1 cellular context compared by ENCODE assay signal in the genomic region with DNA sequence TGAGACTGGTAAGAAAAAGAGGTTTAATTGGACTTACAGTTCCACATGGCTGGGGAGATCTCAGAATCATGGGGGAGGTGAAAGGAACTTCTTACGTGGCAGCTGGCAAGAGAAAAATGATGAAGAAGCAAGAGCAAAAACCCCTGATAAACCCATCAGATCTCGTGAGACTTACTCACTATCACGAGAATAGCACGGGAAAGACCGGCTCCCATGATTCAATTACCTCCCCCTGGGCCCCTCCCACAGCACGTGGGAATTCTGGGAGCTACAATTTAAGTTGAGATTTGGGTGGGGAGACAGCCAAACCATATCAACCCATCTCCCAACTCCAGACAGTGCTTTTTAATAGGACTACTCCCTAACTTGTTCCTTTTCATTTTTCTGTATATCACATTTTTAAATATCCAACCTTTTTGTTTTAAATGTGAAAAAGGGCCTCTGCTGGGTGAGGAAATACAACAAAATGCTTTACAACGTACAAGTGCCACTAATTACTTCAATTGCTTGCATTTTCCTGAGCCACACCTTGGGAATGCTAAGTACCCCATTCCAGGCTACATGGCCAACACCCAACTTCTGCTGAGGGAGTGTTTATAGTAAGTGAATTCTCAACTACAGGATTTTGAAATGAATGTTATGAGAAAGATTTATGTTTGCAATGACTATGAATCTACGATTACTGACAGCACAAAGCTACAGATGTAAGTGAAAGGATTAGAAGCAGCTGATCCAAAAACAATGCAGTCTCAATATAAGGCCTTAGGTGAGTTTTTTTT.
TF ChIP-seq lines count a peak whose summit lies in the region.

No MANE protein-coding gene starts in this region.

TF ChIP-seq in GM23338, 12 proteins besides CTCF, POLR2A, EP300 and RAD21:
- no peak for TF ChIP-seq EZH2phosphoT487 (IDR thresholded peaks at IDR 0.05; ENCODE audit: unreplicated experiment)
- no peak for TF ChIP-seq REST (IDR thresholded peaks at IDR 0.05; ENCODE audit: unreplicated experiment)
- TF ChIP-seq POLR2AphosphoS5 (IDR thresholded peaks at IDR 0.05; ENCODE audit: low read depth), result no peak
- TF ChIP-seq JUNB (IDR thresholded peaks at IDR 0.05; ENCODE audit: unreplicated experiment), result no peak
- no peak for TF ChIP-seq STAT1 (IDR thresholded peaks at IDR 0.05; ENCODE audit: unreplicated experiment)
- no peak for TF ChIP-seq EZH2 (IDR thresholded peaks at IDR 0.05; ENCODE audit: low read depth, unreplicated experiment)
- TF ChIP-seq ZNF114 (CRISPR knock-in tag; IDR thresholded peaks at IDR 0.05), result no peak
- TF ChIP-seq, protein P1, sequence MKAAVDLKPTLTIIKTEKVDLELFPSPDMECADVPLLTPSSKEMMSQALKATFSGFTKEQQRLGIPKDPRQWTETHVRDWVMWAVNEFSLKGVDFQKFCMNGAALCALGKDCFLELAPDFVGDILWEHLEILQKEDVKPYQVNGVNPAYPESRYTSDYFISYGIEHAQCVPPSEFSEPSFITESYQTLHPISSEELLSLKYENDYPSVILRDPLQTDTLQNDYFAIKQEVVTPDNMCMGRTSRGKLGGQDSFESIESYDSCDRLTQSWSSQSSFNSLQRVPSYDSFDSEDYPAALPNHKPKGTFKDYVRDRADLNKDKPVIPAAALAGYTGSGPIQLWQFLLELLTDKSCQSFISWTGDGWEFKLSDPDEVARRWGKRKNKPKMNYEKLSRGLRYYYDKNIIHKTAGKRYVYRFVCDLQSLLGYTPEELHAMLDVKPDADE (IDR thresholded peaks at IDR 0.05), result no peak
- TF ChIP-seq NANOG (IDR thresholded peaks at IDR 0.05; ENCODE audit: borderline replicate concordance), result no peak
- TF ChIP-seq CREB1 (CRISPR knock-in tag; IDR thresholded peaks at IDR 0.05; ENCODE audit: low read depth), result no peak
- no peak for TF ChIP-seq ZNF331 (CRISPR knock-in tag; IDR thresholded peaks at IDR 0.05; ENCODE audit: low read depth)
- TF ChIP-seq, protein P2, sequence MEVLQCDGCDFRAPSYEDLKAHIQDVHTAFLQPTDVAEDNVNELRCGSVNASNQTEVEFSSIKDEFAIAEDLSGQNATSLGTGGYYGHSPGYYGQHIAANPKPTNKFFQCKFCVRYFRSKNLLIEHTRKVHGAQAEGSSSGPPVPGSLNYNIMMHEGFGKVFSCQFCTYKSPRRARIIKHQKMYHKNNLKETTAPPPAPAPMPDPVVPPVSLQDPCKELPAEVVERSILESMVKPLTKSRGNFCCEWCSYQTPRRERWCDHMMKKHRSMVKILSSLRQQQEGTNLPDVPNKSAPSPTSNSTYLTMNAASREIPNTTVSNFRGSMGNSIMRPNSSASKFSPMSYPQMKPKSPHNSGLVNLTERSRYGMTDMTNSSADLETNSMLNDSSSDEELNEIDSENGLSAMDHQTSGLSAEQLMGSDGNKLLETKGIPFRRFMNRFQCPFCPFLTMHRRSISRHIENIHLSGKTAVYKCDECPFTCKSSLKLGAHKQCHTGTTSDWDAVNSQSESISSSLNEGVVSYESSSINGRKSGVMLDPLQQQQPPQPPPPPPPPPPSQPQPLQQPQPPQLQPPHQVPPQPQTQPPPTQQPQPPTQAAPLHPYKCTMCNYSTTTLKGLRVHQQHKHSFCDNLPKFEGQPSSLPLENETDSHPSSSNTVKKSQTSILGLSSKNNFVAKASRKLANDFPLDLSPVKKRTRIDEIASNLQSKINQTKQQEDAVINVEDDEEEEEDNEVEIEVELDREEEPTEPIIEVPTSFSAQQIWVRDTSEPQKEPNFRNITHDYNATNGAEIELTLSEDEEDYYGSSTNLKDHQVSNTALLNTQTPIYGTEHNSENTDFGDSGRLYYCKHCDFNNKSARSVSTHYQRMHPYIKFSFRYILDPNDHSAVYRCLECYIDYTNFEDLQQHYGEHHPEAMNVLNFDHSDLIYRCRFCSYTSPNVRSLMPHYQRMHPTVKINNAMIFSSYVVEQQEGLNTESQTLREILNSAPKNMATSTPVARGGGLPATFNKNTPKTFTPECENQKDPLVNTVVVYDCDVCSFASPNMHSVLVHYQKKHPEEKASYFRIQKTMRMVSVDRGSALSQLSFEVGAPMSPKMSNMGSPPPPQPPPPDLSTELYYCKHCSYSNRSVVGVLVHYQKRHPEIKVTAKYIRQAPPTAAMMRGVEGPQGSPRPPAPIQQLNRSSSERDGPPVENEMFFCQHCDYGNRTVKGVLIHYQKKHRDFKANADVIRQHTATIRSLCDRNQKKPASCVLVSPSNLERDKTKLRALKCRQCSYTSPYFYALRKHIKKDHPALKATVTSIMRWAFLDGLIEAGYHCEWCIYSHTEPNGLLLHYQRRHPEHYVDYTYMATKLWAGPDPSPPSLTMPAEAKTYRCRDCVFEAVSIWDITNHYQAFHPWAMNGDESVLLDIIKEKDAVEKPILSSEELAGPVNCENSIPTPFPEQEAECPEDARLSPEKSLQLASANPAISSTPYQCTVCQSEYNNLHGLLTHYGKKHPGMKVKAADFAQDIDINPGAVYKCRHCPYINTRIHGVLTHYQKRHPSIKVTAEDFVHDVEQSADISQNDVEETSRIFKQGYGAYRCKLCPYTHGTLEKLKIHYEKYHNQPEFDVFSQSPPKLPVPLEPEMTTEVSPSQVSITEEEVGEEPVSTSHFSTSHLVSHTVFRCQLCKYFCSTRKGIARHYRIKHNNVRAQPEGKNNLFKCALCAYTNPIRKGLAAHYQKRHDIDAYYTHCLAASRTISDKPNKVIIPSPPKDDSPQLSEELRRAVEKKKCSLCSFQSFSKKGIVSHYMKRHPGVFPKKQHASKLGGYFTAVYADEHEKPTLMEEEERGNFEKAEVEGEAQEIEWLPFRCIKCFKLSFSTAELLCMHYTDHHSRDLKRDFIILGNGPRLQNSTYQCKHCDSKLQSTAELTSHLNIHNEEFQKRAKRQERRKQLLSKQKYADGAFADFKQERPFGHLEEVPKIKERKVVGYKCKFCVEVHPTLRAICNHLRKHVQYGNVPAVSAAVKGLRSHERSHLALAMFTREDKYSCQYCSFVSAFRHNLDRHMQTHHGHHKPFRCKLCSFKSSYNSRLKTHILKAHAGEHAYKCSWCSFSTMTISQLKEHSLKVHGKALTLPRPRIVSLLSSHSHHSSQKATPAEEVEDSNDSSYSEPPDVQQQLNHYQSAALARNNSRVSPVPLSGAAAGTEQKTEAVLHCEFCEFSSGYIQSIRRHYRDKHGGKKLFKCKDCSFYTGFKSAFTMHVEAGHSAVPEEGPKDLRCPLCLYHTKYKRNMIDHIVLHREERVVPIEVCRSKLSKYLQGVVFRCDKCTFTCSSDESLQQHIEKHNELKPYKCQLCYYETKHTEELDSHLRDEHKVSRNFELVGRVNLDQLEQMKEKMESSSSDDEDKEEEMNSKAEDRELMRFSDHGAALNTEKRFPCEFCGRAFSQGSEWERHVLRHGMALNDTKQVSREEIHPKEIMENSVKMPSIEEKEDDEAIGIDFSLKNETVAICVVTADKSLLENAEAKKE (CRISPR knock-in tag; IDR thresholded peaks at IDR 0.05), result no peak
